In the genomic region with DNA sequence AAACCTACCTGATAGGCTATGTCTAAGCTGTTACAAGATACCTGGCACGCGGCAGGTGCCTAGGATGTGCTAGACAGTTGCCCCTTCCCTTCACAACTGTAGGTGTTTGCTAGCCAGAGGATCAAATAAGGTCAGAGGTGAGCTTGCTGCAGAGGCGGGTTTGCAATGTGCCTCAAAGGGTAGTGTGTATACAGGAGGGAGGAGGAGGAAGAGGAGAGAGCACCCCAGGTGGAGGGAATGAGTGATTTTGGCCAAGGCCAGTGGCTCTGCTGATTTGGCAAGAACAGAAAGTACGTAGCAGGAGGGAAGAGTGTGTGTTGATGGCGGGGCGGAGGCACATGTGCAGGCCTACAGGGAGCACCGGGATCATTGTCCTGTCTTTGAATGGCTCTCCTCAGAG, we compare ENCODE assay signal across 20 cellular contexts.
"Had no signal": no experiment of that assay in that cellular context is flagged by ENCODE, and none has a peak within 500 bp of the region (broad histone marks: within the 10 kb centered on the region; RNA-seq: fewer than 3 reads in every experiment).

No MANE protein-coding gene starts in this region.

- DNase-seq: activated CD4-positive, alpha-beta T cell treated with anti-CD3 and anti-CD28 coated beads for 48 hours; activated CD8-positive, alpha-beta memory T cell treated with anti-CD3 and anti-CD28 coated beads, Interleukin-2, amount 10 ng/mL, durations not matched to agents 7 days and 5 days; activated CD8-positive, alpha-beta T cell treated with anti-CD3 and anti-CD28 coated beads for 36 hours; activated gamma-delta T cell; activated naive CD4-positive, alpha-beta T cell treated with anti-CD3 and anti-CD28 coated beads, Interleukin-2, amount 50 U/mL, for 16 hours; brain microvascular endothelial cell; central memory CD4-positive, alpha-beta T cell; colonic mucosa; gastrocnemius medialis; hypothalamus; right lobe of liver; small intestine; stimulated activated CD4-positive, alpha-beta T cell treated with anti-CD3 and anti-CD28 coated beads, Interleukin-15, amount 100 ng/mL, for 24 hours; stimulated activated naive B cell treated with anti-CD40 and anti-IgM and Interleukin-4, amounts not matched to agents 10 μg/mL and 1 μg/mL and 100 μg/mL, for 72 hours; T-helper 17 cell; transverse colon; uterus had no signal

- H3K4me1 ChIP-seq: colonic mucosa, uterus had no signal

- H3K4me3 Mint-ChIP-seq: activated CD8-positive, alpha-beta memory T cell treated with anti-CD3 and anti-CD28 coated beads, Interleukin-2, amount 10 ng/mL, durations not matched to agents 7 days and 5 days; activated CD8-positive, alpha-beta T cell treated with anti-CD3 and anti-CD28 coated beads for 36 hours; activated T-helper 1 cell treated with anti-CD3 and anti-CD28 coated beads, Interleukin-12 subunit alpha, Interleukin-12 subunit beta, Interleukin-2, Interleukin-4 antibody, amounts not matched to agents 30 ng/mL and 10 ng/mL and 1 ng/mL, durations not matched to agents 14 hours and 24 hours and 36 hours; neural progenitor cell; stimulated activated naive B cell treated with anti-CD40 and anti-IgM and Interleukin-4, amounts not matched to agents 10 μg/mL and 1 μg/mL and 100 μg/mL, for 72 hours; T-helper 17 cell had no signal

- H3K9me3 ChIP-seq: colonic mucosa, esophagus muscularis mucosa, gastrocnemius medialis, right lobe of liver, transverse colon, uterus had no signal

- H3K36me3 Mint-ChIP-seq: activated CD8-positive, alpha-beta memory T cell treated with anti-CD3 and anti-CD28 coated beads, Interleukin-2, amount 10 ng/mL, durations not matched to agents 7 days and 5 days; stimulated activated naive B cell treated with anti-CD40 and anti-IgM and Interleukin-4, amounts not matched to agents 10 μg/mL and 1 μg/mL and 100 μg/mL, for 72 hours had no signal

- H3K4me3 ChIP-seq: colonic mucosa, esophagus muscularis mucosa, gastrocnemius medialis, neural progenitor cell, right lobe of liver, transverse colon, uterus had no signal

- ATAC-seq: activated CD8-positive, alpha-beta memory T cell treated with anti-CD3 and anti-CD28 coated beads, Interleukin-2, amount 10 ng/mL, durations not matched to agents 7 days and 5 days; activated CD8-positive, alpha-beta T cell treated with anti-CD3 and anti-CD28 coated beads for 36 hours; gastrocnemius medialis; stimulated activated naive B cell treated with anti-CD40 and anti-IgM and Interleukin-4, amounts not matched to agents 10 μg/mL and 1 μg/mL and 100 μg/mL, for 72 hours; T-helper 17 cell had no signal

- H3K9me3 Mint-ChIP-seq: activated CD8-positive, alpha-beta T cell treated with anti-CD3 and anti-CD28 coated beads for 36 hours; activated T-helper 1 cell treated with anti-CD3 and anti-CD28 coated beads, Interleukin-12 subunit alpha, Interleukin-12 subunit beta, Interleukin-2, Interleukin-4 antibody, amounts not matched to agents 30 ng/mL and 10 ng/mL and 1 ng/mL, durations not matched to agents 14 hours and 24 hours and 36 hours; neural progenitor cell; stimulated activated naive B cell treated with anti-CD40 and anti-IgM and Interleukin-4, amounts not matched to agents 10 μg/mL and 1 μg/mL and 100 μg/mL, for 72 hours had no signal

- H3K27me3 ChIP-seq: esophagus muscularis mucosa, gastrocnemius medialis, neural progenitor cell, right lobe of liver, uterus had no signal

- H3K27ac Mint-ChIP-seq: activated CD8-positive, alpha-beta memory T cell treated with anti-CD3 and anti-CD28 coated beads, Interleukin-2, amount 10 ng/mL, durations not matched to agents 7 days and 5 days; activated CD8-positive, alpha-beta T cell treated with anti-CD3 and anti-CD28 coated beads for 36 hours; activated T-helper 1 cell treated with anti-CD3 and anti-CD28 coated beads, Interleukin-12 subunit alpha, Interleukin-12 subunit beta, Interleukin-2, Interleukin-4 antibody, amounts not matched to agents 30 ng/mL and 10 ng/mL and 1 ng/mL, durations not matched to agents 14 hours and 24 hours and 36 hours; neural progenitor cell; stimulated activated naive B cell treated with anti-CD40 and anti-IgM and Interleukin-4, amounts not matched to agents 10 μg/mL and 1 μg/mL and 100 μg/mL, for 72 hours; T-helper 17 cell had no signal

- H3K36me3 ChIP-seq: brain microvascular endothelial cell, colonic mucosa, esophagus muscularis mucosa, gastrocnemius medialis, neural progenitor cell, right lobe of liver, transverse colon, uterus had no signal

- H3K27ac ChIP-seq: brain microvascular endothelial cell, colonic mucosa, esophagus muscularis mucosa, gastrocnemius medialis, neural progenitor cell, right lobe of liver, transverse colon, uterus had no signal
